Comparison of ENCODE assay signal across 29 cellular contexts in the genomic region with DNA sequence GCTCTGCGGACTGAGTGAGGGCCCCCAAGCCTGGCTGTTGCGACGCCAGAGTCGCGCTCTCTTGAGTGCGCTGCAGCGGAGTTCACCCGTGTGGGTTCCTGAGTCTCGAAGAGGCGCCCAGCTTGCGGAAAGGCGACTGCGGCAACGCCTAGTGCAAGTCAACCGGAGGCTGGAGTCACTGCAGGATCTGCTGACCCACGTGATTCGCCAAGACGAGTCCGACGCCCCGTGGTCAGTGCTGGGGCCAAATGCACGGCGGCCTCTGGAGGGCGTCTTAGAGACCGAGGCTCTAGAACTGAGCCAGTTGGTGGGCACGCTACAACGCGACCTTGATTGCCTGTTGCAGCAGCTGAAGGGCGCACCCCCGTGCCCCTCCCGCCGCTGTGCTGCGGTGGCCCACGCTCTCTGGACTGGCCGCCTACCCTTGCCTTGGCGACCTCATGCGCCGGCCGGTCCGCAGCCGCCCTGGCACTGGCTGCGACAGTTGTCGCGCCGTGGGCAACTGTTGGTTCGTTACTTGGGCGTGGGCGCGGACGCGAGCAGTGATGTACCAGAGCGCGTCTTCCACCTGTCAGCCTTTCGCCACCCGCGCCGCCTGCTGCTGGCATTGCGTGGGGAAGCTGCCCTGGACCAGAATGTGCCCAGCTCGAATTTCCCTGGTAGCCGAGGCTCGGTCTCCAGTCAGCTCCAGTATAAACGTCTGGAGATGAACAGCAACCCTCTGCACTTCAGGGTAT. TPM values are rescaled to one million over a fixed set of nuclear protein-coding genes. Genes with fewer than 3 reads are reported as not detected.
A peak's percentile ranks its signal among the peaks of the same experiment; 100 is the strongest.
DNase-seq lines count a peak whose midpoint lies in the region; ATAC-seq, FAIRE-seq and TF ChIP-seq lines count a peak whose summit lies in the region.
"Had no signal": no experiment of that assay in that cellular context is flagged by ENCODE, and none has a peak within 500 bp of the region (broad histone marks: within the 10 kb centered on the region; RNA-seq: fewer than 3 reads in every experiment).

No MANE protein-coding gene starts in this region.

- POLR2A ChIA-PET in H1 (lab: Charles Lee; ENCODE audit: partially characterized antibody), result interaction anchor here (1.6 to 3.3 kb wide), 4 partner anchors 10 to 41 kb away, joined by 4 to 14 read pairs (median 6); a partner anchor contains a TSS

- H3K9me3 ChIP-seq in H1 (ENCODE audit: insufficient read depth in 2 of 2, low read depth in 1 of 2, low read length in 1 of 2), result no peaks in the 10 kb centered on the region
- H3K9me3 ChIP-seq in mesenchymal stem cell (ENCODE audit: control insufficient read depth, low read length), result no peaks in the 10 kb centered on the region
- H3K9me3 ChIP-seq in aorta (ENCODE audit: control insufficient read depth, low read length), result no peaks in the 10 kb centered on the region
- H3K9me3 ChIP-seq: HAP-1, testis, uterus had no signal

- H2BK5ac ChIP-seq in H1 (ENCODE audit: low read depth, low read length) (no peak overlapping the region), mesenchymal stem cell (ENCODE audit: low read depth, low read length, poor library complexity, severe bottlenecking) (no peak overlapping the region)

- peaks cover 0 to 13% (median 12%) of the 10 kb centered on the region in 3 donors for H3K27me3 Mint-ChIP-seq in CD14-positive monocyte (ENCODE audit: low read depth in 3 of 3)
- H3K27me3 Mint-ChIP-seq: activated naive CD8-positive, alpha-beta T cell; CD4-positive, CD25-positive, alpha-beta regulatory T cell had no signal

- H3K18ac ChIP-seq in H1 (ENCODE audit: extremely low read depth, low read length), result no peak overlapping the region
- no peak overlapping the region for H3K18ac ChIP-seq in mesenchymal stem cell (ENCODE audit: low read depth in 1 of 2, low read length in 2 of 2)

- H3K23ac ChIP-seq in H1 (ENCODE audit: insufficient read length) (no peak overlapping the region), mesenchymal stem cell (ENCODE audit: low read length in 2 of 2) (no peak overlapping the region)

- no peak for FAIRE-seq in H1 (lab: Jason Lieb, UNC)
- FAIRE-seq: D721Med, GM12892, islet of Langerhans had no signal

- intact Hi-C loops in Right ventricle myocardium superior (cut with DNase I) (no loop called here), Right ventricle myocardium inferior (cut with DNase I) (no loop called here), aorta (cut with DNase I) (no loop called here), CD14-positive monocyte (cut with micrococcal nuclease) (no loop called here)

- H3K4me1 ChIP-seq in H1 (replicated peaks in 1 of 4; ENCODE audit: control insufficient read depth in 3 of 4, insufficient read depth in 4 of 4, low read length in 3 of 4), result peaks cover 0 to 3% (median 2%) of the 10 kb centered on the region in 4 experiments; a peak in 5 of 7 replicates
- peaks cover 5% of the 10 kb centered on the region for H3K4me1 ChIP-seq in mesenchymal stem cell (ENCODE audit: control insufficient read depth, insufficient read depth, low read depth, low read length)
- H3K4me1 ChIP-seq in aorta (ENCODE audit: control insufficient read depth in 1 of 2, insufficient read depth in 2 of 2, low read length in 2 of 2), result no peaks in the 10 kb centered on the region
- H3K4me1 ChIP-seq: HAP-1, testis, uterus had no signal

- no peak overlapping the region for H2BK20ac ChIP-seq in H1 (ENCODE audit: low read length)

- no peak for TF ChIP-seq EP300 in H1 (IDR thresholded peaks at IDR 0.05; ENCODE audit: borderline replicate concordance in 1 of 2, low read depth in 2 of 2, low read length in 2 of 2)

- no peaks in the 10 kb centered on the region for H3K79me2 ChIP-seq in H1 (ENCODE audit: control insufficient read depth in 1 of 2, insufficient read depth in 2 of 2, low read length in 2 of 2)

- H3K9me3 Mint-ChIP-seq in CD14-positive monocyte, result peaks cover 0 to 15% (median 7%) of the 10 kb centered on the region in 7 donors
- H3K9me3 Mint-ChIP-seq: CD4-positive, CD25-positive, alpha-beta regulatory T cell; dendritic cell treated with granulocyte-macrophage colony-stimulating factor and Interleukin-4, amounts not matched to agents 40 ng/mL and 50 ng/mL, for 4 days; neural crest cell had no signal

- no peak overlapping the region for H4K91ac ChIP-seq in H1 (replicated peaks; ENCODE audit: insufficient read length, low read length)
- H4K91ac ChIP-seq in mesenchymal stem cell (ENCODE audit: low read length), result peak overlapping the region; percentile 71

- no peak overlapping the region for H2AFZ ChIP-seq in H1 (ENCODE audit: low read length)
- no peak overlapping the region for H2AFZ ChIP-seq in mesenchymal stem cell (ENCODE audit: low read depth, low read length)

- peak in 1 of 2 experiments; percentile 10; a peak in 1 of 4 replicates for TF ChIP-seq RAD21 in H1 (IDR thresholded peaks at IDR 0.05 in 1 of 2, conservative IDR thresholded peaks at IDR 0.05 in 1 of 2; ENCODE audit: low read depth in 2 of 2, low read length in 2 of 2)

- H3K36me3 ChIP-seq in H1 (ENCODE audit: control insufficient read depth in 2 of 4, insufficient read depth in 4 of 4, low read length in 3 of 4), result no peaks in the 10 kb centered on the region
- H3K36me3 ChIP-seq in mesenchymal stem cell (ENCODE audit: control insufficient read depth in 1 of 2, insufficient read depth in 2 of 2, low read depth in 1 of 2, low read length in 2 of 2), result peaks cover 12 to 30% of the 10 kb centered on the region in 2 experiments
- H3K36me3 ChIP-seq in aorta (ENCODE audit: control insufficient read depth in 1 of 2, insufficient read depth in 2 of 2, low read length in 1 of 2), result no peaks in the 10 kb centered on the region
- H3K36me3 ChIP-seq: cardiac muscle cell, uterus had no signal

- H3K4me2 ChIP-seq in H1 (ENCODE audit: insufficient read depth in 1 of 2, low read depth in 2 of 2, low read length in 2 of 2), result no peak overlapping the region
- H3K4me2 ChIP-seq in mesenchymal stem cell (ENCODE audit: low read length, poor library complexity, severe bottlenecking), result no peak overlapping the region

- H3K23me2 ChIP-seq in H1 (ENCODE audit: low read depth, low read length), result no peaks in the 10 kb centered on the region; the same call in 1 of the 2 replicates

- H3K36me3 Mint-ChIP-seq in CD14-positive monocyte, result peaks cover 6 to 32% of the 10 kb centered on the region in 2 donors

- H3K4me1 Mint-ChIP-seq in CD14-positive monocyte, result peaks cover 8% of the 10 kb centered on the region

- TF ChIP-seq POLR2A in H1 (IDR thresholded peaks at IDR 0.05; ENCODE audit: control extremely low read depth in 1 of 2, low read depth in 2 of 2, low read length in 2 of 2), result no peak

- H3K27ac ChIP-seq in H1 (ENCODE audit: low read depth, low read length) (no peak overlapping the region), mesenchymal stem cell (ENCODE audit: low read length, poor library complexity, severe bottlenecking) (no peak overlapping the region), aorta (ENCODE audit: low read depth in 1 of 2, low read length in 2 of 2) (no peak overlapping the region)
- H3K27ac ChIP-seq: cardiac muscle cell, testis, uterus had no signal

- no peak overlapping the region for H3K56ac ChIP-seq in H1 (replicated peaks; ENCODE audit: insufficient read length, low read depth, low read length)

- CTCF ChIA-PET in H1 (lab: Charles Lee; ENCODE audit: partially characterized antibody), result interaction anchor here (0.7 to 6.6 kb wide), 21 partner anchors 8 to 217 kb away, joined by 3 to 63 read pairs (median 6); a partner anchor contains a TSS

- DNase-seq in Right ventricle myocardium superior, result peak; percentile 48
- no peak for DNase-seq in Right ventricle myocardium inferior (ENCODE audit: missing footprints)
- DNase-seq in H1 (ENCODE audit: low read depth in 1 of 2, low spot score in 2 of 2), result no peak
- DNase-seq in mesenchymal stem cell, result no peak
- peak in 1 of 2 donors; percentile 69 for DNase-seq in aorta
- DNase-seq in RKO (ENCODE audit: low spot score), result no peak
- no peak for DNase-seq in CD14-positive monocyte (ENCODE audit: low spot score)
- DNase-seq: 8988T; activated effector memory CD4-positive, alpha-beta T cell treated with Interleukin-2 at 50 U/mL for 16 hours; activated T-cell treated with anti-CD3 and anti-CD28 coated beads for 4 hours; CD4-positive, CD25-positive, alpha-beta regulatory T cell; Karpas-422; NCI-H1436 treated with DMSO at 0.1 percent for 48 hours; NCI-H2107; NCI-H446; NCI-H82; stimulated activated naive CD8-positive, alpha-beta T cell treated with anti-CD3 and anti-CD28 coated beads, Interleukin-15, Interleukin-2, amounts not matched to agents 100 U/mL and 50 U/mL, for 24 hours; T-helper 1 cell; testis; uterus had no signal

- peak overlapping the region in 1 of 2 donors; percentile 30 for H3K4me3 Mint-ChIP-seq in CD14-positive monocyte
- H3K4me3 Mint-ChIP-seq: activated naive CD8-positive, alpha-beta T cell; CD4-positive, CD25-positive, alpha-beta regulatory T cell; dendritic cell treated with granulocyte-macrophage colony-stimulating factor and Interleukin-4, amounts not matched to agents 40 ng/mL and 50 ng/mL, for 4 days; neural crest cell had no signal

- WGBS in H1 (ENCODE audit: extremely low coverage in 1 of 2, insufficient coverage in 1 of 2, insufficient read length in 1 of 2, insufficient replicate concordance in 2 of 2, low coverage in 1 of 2, low lambda C conversion rate in 2 of 2, missing lambda C conversion rate in 1 of 2), 2 experiments, result 95% methylated on average over 62 of the region's 62 CpGs; no CpG with 5 or more reads in 1 of the 2 experiments
- 97% methylated on average over 62 of the region's 62 CpGs for WGBS in mesenchymal stem cell
- whole genome bisulfite sequencing in aorta, 2 donors, result 58 to 70% methylated on average over 62 of the region's 62 CpGs

- H3K14ac ChIP-seq in H1 (ENCODE audit: insufficient read length), result no peak overlapping the region
- H3K14ac ChIP-seq in mesenchymal stem cell (ENCODE audit: low read length in 2 of 2), result no peak overlapping the region

- H2BK12ac ChIP-seq in H1 (ENCODE audit: low read depth, low read length), result no peak overlapping the region
- H2BK12ac ChIP-seq in mesenchymal stem cell (ENCODE audit: low read length in 2 of 2), result peak overlapping the region in 1 of 2 experiments; percentile 6

- H3K27me3 ChIP-seq in H1 (replicated peaks in 1 of 4; ENCODE audit: control insufficient read depth in 3 of 4, extremely low read depth in 1 of 4, insufficient read depth in 3 of 4, low read length in 3 of 4) (no peaks in the 10 kb centered on the region), mesenchymal stem cell (ENCODE audit: control insufficient read depth in 1 of 2, insufficient read depth in 1 of 2, low read length in 2 of 2) (no peaks in the 10 kb centered on the region), aorta (ENCODE audit: control insufficient read depth in 1 of 2, insufficient read depth in 2 of 2, low read length in 1 of 2) (no peaks in the 10 kb centered on the region)
- H3K27me3 ChIP-seq: cardiac muscle cell, testis, uterus had no signal

- peak; percentile 13 to 27 (median 18) for TF ChIP-seq CTCF in H1 (IDR thresholded peaks at IDR 0.05; ENCODE audit: control extremely low read depth in 1 of 3, insufficient read depth in 1 of 3, low read depth in 1 of 3, low read length in 3 of 3)
- TF ChIP-seq CTCF in CD14-positive monocyte (IDR thresholded peaks at IDR 0.05), result no peak

- H2AK5ac ChIP-seq in H1 (ENCODE audit: low read depth, low read length), result no peak overlapping the region
- H2AK5ac ChIP-seq in mesenchymal stem cell (ENCODE audit: low read length, severe bottlenecking), result no peak overlapping the region

- no peak for ATAC-seq in Right ventricle myocardium superior (ENCODE audit: poor library complexity)
- no peak for ATAC-seq in Right ventricle myocardium inferior
- peak; percentile 27 for ATAC-seq in aorta (ENCODE audit: low FRiP score)
- ATAC-seq in activated CD4-positive, CD25-positive, alpha-beta regulatory T cell treated with anti-CD3 and anti-CD28 coated beads, Interleukin-2, amount 50 U/mL, for 24 hours, result no peak
- ATAC-seq: stimulated activated naive CD8-positive, alpha-beta T cell treated with anti-CD3 and anti-CD28 coated beads, Interleukin-15, Interleukin-2, amounts not matched to agents 100 U/mL and 50 U/mL, for 24 hours had no signal

- H4K8ac ChIP-seq in H1 (ENCODE audit: extremely low read depth, insufficient read depth, low read length), result no peak overlapping the region
- H4K8ac ChIP-seq in mesenchymal stem cell (ENCODE audit: low read length), result no peak overlapping the region

- H3K79me1 ChIP-seq in H1 (ENCODE audit: low read depth, low read length) (no peaks in the 10 kb centered on the region), mesenchymal stem cell (replicated peaks; ENCODE audit: low read length, poor library complexity, severe bottlenecking) (peaks cover 4% of the 10 kb centered on the region)

- no peak overlapping the region for H3K27ac Mint-ChIP-seq in CD14-positive monocyte
- H3K27ac Mint-ChIP-seq: activated naive CD8-positive, alpha-beta T cell; CD4-positive, CD25-positive, alpha-beta regulatory T cell; dendritic cell treated with granulocyte-macrophage colony-stimulating factor and Interleukin-4, amounts not matched to agents 40 ng/mL and 50 ng/mL, for 4 days had no signal

- no peak overlapping the region for H2BK120ac ChIP-seq in H1 (replicated peaks; ENCODE audit: low read depth, low read length)
- no peak overlapping the region for H2BK120ac ChIP-seq in mesenchymal stem cell (ENCODE audit: low read depth, low read length)

- no peaks in the 10 kb centered on the region for H4K20me1 ChIP-seq in H1 (replicated peaks in 1 of 2; ENCODE audit: control insufficient read depth in 1 of 2, insufficient read depth in 2 of 2, low read length in 2 of 2)

- H3K9ac ChIP-seq in H1 (replicated peaks in 1 of 4; ENCODE audit: extremely low read depth in 1 of 4, low read depth in 3 of 4, low read length in 3 of 4) (no peak overlapping the region), mesenchymal stem cell (ENCODE audit: low read length) (no peak overlapping the region)

- H2BK15ac ChIP-seq in H1 (ENCODE audit: low read length), result peak overlapping the region; percentile 63; the same call in 1 of the 2 replicates
- no peak overlapping the region for H2BK15ac ChIP-seq in mesenchymal stem cell (ENCODE audit: low read depth, poor library complexity, severe bottlenecking)

- H3K4me3 ChIP-seq in H1 (ENCODE audit: extremely low read depth in 1 of 4, insufficient read depth in 2 of 4, low read depth in 3 of 4, low read length in 4 of 4) (no peak overlapping the region), mesenchymal stem cell (ENCODE audit: insufficient read depth in 1 of 2, low read depth in 1 of 2, low read length in 2 of 2) (no peak overlapping the region), aorta (ENCODE audit: low read length in 2 of 2) (no peak overlapping the region)
- H3K4me3 ChIP-seq: cardiac muscle cell, HAP-1, testis, uterus had no signal

- H4K5ac ChIP-seq in H1 (ENCODE audit: insufficient read length, low read depth, low read length), result no peak overlapping the region

- H3K4ac ChIP-seq in H1 (replicated peaks; ENCODE audit: insufficient read length, low read depth, low read length), result no peak overlapping the region
- H3K4ac ChIP-seq in mesenchymal stem cell (ENCODE audit: low read depth in 1 of 2, low read length in 2 of 2), result no peak overlapping the region

RNA-seq across cellular contexts. Expression of a gene that starts 32.6 kb away (rescaled TPM):
- total RNA-seq in Right ventricle myocardium superior (19.8 TPM), Right ventricle myocardium inferior (22.9 TPM), aorta (10 to 100 TPM; 18.8 to 22.2 TPM)
- total RNA-seq in H1 (2021; fragmentation: NEBNext Ultra II Directional; extraction: Animal tissue kit (Norgen Biotek cat#: 25700)), result 14.9 and 15.4 TPM in 2 replicates
- polyA plus RNA-seq in H1 (2011; rRNA removed) (3.6 and 4.2 TPM in 2 replicates), aorta (10 to 100 TPM in 1 of 2 donors, 1 to 10 TPM in 1; 3.4 to 37.3 TPM), CD14-positive monocyte (10 to 100 TPM; 11.9 to 14.1 TPM)
- polyA plus RNA-seq in H1 (2011; cell fraction: cytosol; rRNA removed), result 4.0 TPM
- 7.9 TPM for polyA plus RNA-seq in H1 (2011; cell fraction: nucleus; rRNA removed)
- polyA plus RNA-seq in H1 (2012, experiment 1 of 2), result 10.3 to 11.8 TPM (median 10.6 TPM) in 4 replicates
- polyA plus RNA-seq in H1 (2012, experiment 2 of 2), result 16.3 TPM
- 14.9 TPM for polyA plus RNA-seq in H1 (2013, experiment 1 of 2)
- 14.9 TPM for polyA plus RNA-seq in H1 (2013, experiment 2 of 2)
- 6.3 and 7.1 TPM in 2 replicates for polyA minus RNA-seq in H1 (2011; rRNA and poly(A)+ RNA removed)
- 6.8 TPM for polyA minus RNA-seq in H1 (2011; cell fraction: cytosol; rRNA and poly(A)+ RNA removed)
- polyA minus RNA-seq in H1 (2011; cell fraction: nucleus; rRNA and poly(A)+ RNA removed), result 13.5 TPM
- polyA plus RNA-seq in mesenchymal stem cell (2013, experiment 1 of 2), result 21.1 TPM
- 22.0 TPM for polyA plus RNA-seq in mesenchymal stem cell (2013, experiment 2 of 2)

RNA-seq across cellular contexts. Expression of a gene that starts 32.7 kb away (rescaled TPM):
- total RNA-seq in Right ventricle myocardium superior (191 TPM), Right ventricle myocardium inferior (233 TPM), aorta (100 to 1,000 TPM; 336 to 562 TPM)
- 91.4 and 103 TPM in 2 replicates for total RNA-seq in H1 (2021; fragmentation: NEBNext Ultra II Directional; extraction: Animal tissue kit (Norgen Biotek cat#: 25700))
- polyA plus RNA-seq in H1 (2011; rRNA removed) (117 and 132 TPM in 2 replicates), aorta (100 to 1,000 TPM; 287 to 526 TPM), CD14-positive monocyte (100 to 1,000 TPM; 250 to 271 TPM)
- polyA plus RNA-seq in H1 (2011; cell fraction: cytosol; rRNA removed), result 123 TPM
- polyA plus RNA-seq in H1 (2011; cell fraction: nucleus; rRNA removed), result 135 TPM
- 95.0 to 112 TPM (median 104 TPM) in 4 replicates for polyA plus RNA-seq in H1 (2012, experiment 1 of 2)
- polyA plus RNA-seq in H1 (2012, experiment 2 of 2), result 121 TPM
- polyA plus RNA-seq in H1 (2013, experiment 1 of 2), result 98.3 TPM
- 97.4 TPM for polyA plus RNA-seq in H1 (2013, experiment 2 of 2)
- 132 and 144 TPM in 2 replicates for polyA minus RNA-seq in H1 (2011; rRNA and poly(A)+ RNA removed)
- polyA minus RNA-seq in H1 (2011; cell fraction: cytosol; rRNA and poly(A)+ RNA removed), result 74.0 TPM
- 78.7 TPM for polyA minus RNA-seq in H1 (2011; cell fraction: nucleus; rRNA and poly(A)+ RNA removed)
- 309 TPM for polyA plus RNA-seq in mesenchymal stem cell (2013, experiment 1 of 2)
- 311 TPM for polyA plus RNA-seq in mesenchymal stem cell (2013, experiment 2 of 2)

RNA-seq across cellular contexts. Expression of a gene that starts 41.2 kb away (rescaled TPM):
- total RNA-seq in Right ventricle myocardium superior (83.6 TPM), Right ventricle myocardium inferior (90.9 TPM), aorta (100 to 1,000 TPM in 1 of 2 donors, 10 to 100 TPM in 1; 79.2 to 108 TPM)
- total RNA-seq in H1 (2021; fragmentation: NEBNext Ultra II Directional; extraction: Animal tissue kit (Norgen Biotek cat#: 25700)), result 128 and 153 TPM in 2 replicates
- polyA plus RNA-seq in H1 (2011; rRNA removed) (213 and 242 TPM in 2 replicates), aorta (100 to 1,000 TPM in 1 of 2 donors, 10 to 100 TPM in 1; 55.0 to 119 TPM), CD14-positive monocyte (100 to 1,000 TPM; 232 to 233 TPM)
- polyA plus RNA-seq in H1 (2011; cell fraction: cytosol; rRNA removed), result 166 TPM
- 334 TPM for polyA plus RNA-seq in H1 (2011; cell fraction: nucleus; rRNA removed)
- polyA plus RNA-seq in H1 (2012, experiment 1 of 2), result 232 to 283 TPM (median 269 TPM) in 4 replicates
- polyA plus RNA-seq in H1 (2012, experiment 2 of 2), result 61.1 TPM
- 237 TPM for polyA plus RNA-seq in H1 (2013, experiment 1 of 2)
- polyA plus RNA-seq in H1 (2013, experiment 2 of 2), result 233 TPM
- polyA minus RNA-seq in H1 (2011; rRNA and poly(A)+ RNA removed), result 83.0 and 89.5 TPM in 2 replicates
- polyA minus RNA-seq in H1 (2011; cell fraction: cytosol; rRNA and poly(A)+ RNA removed), result 58.3 TPM
- 50.7 TPM for polyA minus RNA-seq in H1 (2011; cell fraction: nucleus; rRNA and poly(A)+ RNA removed)
- polyA plus RNA-seq in mesenchymal stem cell (2013, experiment 1 of 2), result 187 TPM
- 195 TPM for polyA plus RNA-seq in mesenchymal stem cell (2013, experiment 2 of 2)

RNA-seq across cellular contexts. Expression of a gene that starts 48.4 kb away (rescaled TPM):
- total RNA-seq in Right ventricle myocardium superior (71.5 TPM), Right ventricle myocardium inferior (81.5 TPM), aorta (100 to 1,000 TPM in 1 of 2 donors, 10 to 100 TPM in 1; 79.5 to 125 TPM)
- 34.9 and 36.1 TPM in 2 replicates for total RNA-seq in H1 (2021; fragmentation: NEBNext Ultra II Directional; extraction: Animal tissue kit (Norgen Biotek cat#: 25700))
- polyA plus RNA-seq in H1 (2011; rRNA removed) (58.4 and 77.5 TPM in 2 replicates), aorta (10 to 100 TPM; 26.8 to 38.0 TPM), CD14-positive monocyte (100 to 1,000 TPM; 218 to 359 TPM)
- 38.3 TPM for polyA plus RNA-seq in H1 (2011; cell fraction: cytosol; rRNA removed)
- 70.7 TPM for polyA plus RNA-seq in H1 (2011; cell fraction: nucleus; rRNA removed)
- 36.5 to 45.0 TPM (median 42.0 TPM) in 4 replicates for polyA plus RNA-seq in H1 (2012, experiment 1 of 2)
- polyA plus RNA-seq in H1 (2012, experiment 2 of 2), result 33.6 TPM
- 95.4 TPM for polyA plus RNA-seq in H1 (2013, experiment 1 of 2)
- polyA plus RNA-seq in H1 (2013, experiment 2 of 2), result 91.6 TPM
- 51.8 and 55.5 TPM in 2 replicates for polyA minus RNA-seq in H1 (2011; rRNA and poly(A)+ RNA removed)
- polyA minus RNA-seq in H1 (2011; cell fraction: cytosol; rRNA and poly(A)+ RNA removed), result 59.5 TPM
- polyA minus RNA-seq in H1 (2011; cell fraction: nucleus; rRNA and poly(A)+ RNA removed), result 39.6 TPM
- polyA plus RNA-seq in mesenchymal stem cell (2013, experiment 1 of 2), result 425 TPM
- 399 TPM for polyA plus RNA-seq in mesenchymal stem cell (2013, experiment 2 of 2)
